In the genomic region with DNA sequence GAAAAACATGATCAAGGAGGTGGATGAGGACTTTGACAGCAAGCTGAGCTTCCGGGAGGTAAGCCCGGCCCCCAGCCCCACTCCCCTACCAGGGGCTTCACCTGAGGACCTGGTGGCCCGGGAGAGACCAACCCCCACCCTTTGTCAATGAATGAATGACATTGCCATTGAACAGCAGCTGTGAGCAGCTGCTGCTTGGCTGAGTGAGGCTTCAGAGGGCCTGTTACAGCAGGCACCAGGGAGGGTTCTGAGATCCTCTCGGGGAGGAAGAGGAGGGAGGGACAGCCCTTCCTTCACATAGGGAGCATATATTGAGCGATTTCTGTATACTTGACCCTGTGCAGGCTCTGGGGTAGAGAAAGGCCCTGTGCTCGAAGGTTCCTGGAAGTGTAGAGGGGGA, we compare ENCODE assay signal across 17 cellular contexts. TPM values are rescaled to one million over a fixed set of nuclear protein-coding genes. Genes with fewer than 3 reads are reported as not detected.
DNase-seq lines count a peak whose midpoint lies in the region; ATAC-seq and TF ChIP-seq lines count a peak whose summit lies in the region.
"Had no signal": no experiment of that assay in that cellular context is flagged by ENCODE, and none has a peak within 500 bp of the region (broad histone marks: within the 10 kb centered on the region; RNA-seq: fewer than 3 reads in every experiment).

No MANE protein-coding gene starts in this region.

- no peaks in the 10 kb centered on the region for H3K79me1 ChIP-seq in neuronal stem cell (ENCODE audit: low read depth, low read length)

- WGBS in neuronal stem cell (ENCODE audit: extremely low coverage in 2 of 2, insufficient read length in 2 of 2, insufficient replicate concordance in 1 of 2), 2 donors: no CpG with 5 or more reads among the region's 6 CpGs

- H3K4me3 ChIP-seq in CD8-positive, alpha-beta memory T cell (ENCODE audit: low read length): no peak overlapping the region
- H3K4me3 ChIP-seq in colonic mucosa (no peak overlapping the region), neuronal stem cell (ENCODE audit: low read length in 2 of 2) (no peak overlapping the region)
- H3K4me3 ChIP-seq: dorsolateral prefrontal cortex had no signal

- H3K27ac ChIP-seq in CD8-positive, alpha-beta memory T cell (ENCODE audit: low read depth, low read length): no peak overlapping the region
- peak overlapping the region; percentile 88 for H3K27ac ChIP-seq in colonic mucosa
- no peak overlapping the region for H3K27ac ChIP-seq in neuronal stem cell (replicated peaks; ENCODE audit: low read length)
- H3K27ac ChIP-seq: C4-2B had no signal

- no peak for TF ChIP-seq CTCF in colonic mucosa (IDR thresholded peaks at IDR 0.05)

- no peaks in the 10 kb centered on the region for H3K9me3 ChIP-seq in CD8-positive, alpha-beta memory T cell (ENCODE audit: low read length)
- H3K9me3 ChIP-seq in colonic mucosa: no peaks in the 10 kb centered on the region
- peaks cover 0 to 1% of the 10 kb centered on the region in 2 donors for H3K9me3 ChIP-seq in neuronal stem cell (replicated peaks in 1 of 2; ENCODE audit: control insufficient read depth in 2 of 2, insufficient read depth in 1 of 2, low read depth in 1 of 2, low read length in 2 of 2)

- H2BK120ac ChIP-seq in neuronal stem cell (ENCODE audit: low read depth, low read length): no peak overlapping the region

- H3K23ac ChIP-seq in neuronal stem cell (ENCODE audit: low read depth, low read length, poor library complexity): no peak overlapping the region

- H2BK5ac ChIP-seq in neuronal stem cell (ENCODE audit: low read length): no peak overlapping the region

- H3K36me3 ChIP-seq in CD8-positive, alpha-beta memory T cell (ENCODE audit: insufficient read depth, low read length): peaks cover 15% of the 10 kb centered on the region
- H3K36me3 ChIP-seq in colonic mucosa (peaks cover 7% of the 10 kb centered on the region), neuronal stem cell (replicated peaks in 1 of 2; ENCODE audit: control insufficient read depth in 2 of 2, insufficient read depth in 2 of 2, low read length in 2 of 2) (no peaks in the 10 kb centered on the region)

- H3K4me1 Mint-ChIP-seq in CD8-positive, alpha-beta memory T cell: peaks cover 13 to 15% (median 14%) of the 10 kb centered on the region in 3 donors

- CTCF ChIA-PET in CD8-positive, alpha-beta memory T cell (lab: Charles Lee): interaction anchor here (9.6 kb wide), 1 partner anchor 102 kb away, joined by 98 read pairs; no protein-coding TSS in a partner anchor

- H3K18ac ChIP-seq in neuronal stem cell (ENCODE audit: low read length): peak overlapping the region; percentile 20

- no peak overlapping the region for H4K91ac ChIP-seq in neuronal stem cell (ENCODE audit: low read depth, low read length, poor library complexity)

- H4K8ac ChIP-seq in neuronal stem cell (ENCODE audit: low read depth, low read length): no peak overlapping the region

- DNase-seq in CD8-positive, alpha-beta memory T cell: no peak
- DNase-seq in LHCN-M2 (ENCODE audit: low read depth) (peak; percentile 46), colonic mucosa (no peak), neuronal stem cell (ENCODE audit: low spot score) (no peak), SHP77 treated with DMSO at 0.1 percent for 48 hours (lab: John Stamatoyannopoulos, UW) (no peak)
- DNase-seq in stimulated activated CD4-positive, alpha-beta T cell treated with anti-CD3 and anti-CD28 coated beads, Interleukin-12 subunit alpha, Interleukin-12 subunit beta, amount 100 ng/mL, for 4 hours: no peak
- DNase-seq: aorta; dorsolateral prefrontal cortex; GOT3; NCI-H187 treated with DMSO at 0.1 percent for 48 hours; NCI-H526; RPMI8226; stimulated activated CD4-positive, alpha-beta T cell treated with anti-CD3 and anti-CD28 coated beads, Interleukin-4, amount 100 ng/mL, for 24 hours; stimulated activated naive CD4-positive, alpha-beta T cell treated with Interleukin-2 at 50 U/mL for 16 hours had no signal

- no peak overlapping the region for H3K4me2 ChIP-seq in neuronal stem cell (ENCODE audit: insufficient read depth, low read length, poor library complexity, severe bottlenecking)

- peak overlapping the region; percentile 6 to 91 (median 82) for H3K27ac Mint-ChIP-seq in CD8-positive, alpha-beta memory T cell

- H3K4ac ChIP-seq in neuronal stem cell (ENCODE audit: low read length): no peak overlapping the region

- H2BK15ac ChIP-seq in neuronal stem cell (ENCODE audit: low read length): no peak overlapping the region

- H3K14ac ChIP-seq in neuronal stem cell (ENCODE audit: low read length): peak overlapping the region; percentile 56

- intact Hi-C loops in colonic mucosa (cut with DNase I): no loop called here

- no peak overlapping the region for H2BK12ac ChIP-seq in neuronal stem cell (ENCODE audit: low read length)

- POLR2A ChIA-PET in CD8-positive, alpha-beta memory T cell (lab: Charles Lee): no interaction called here

- no peak overlapping the region for H2AFZ ChIP-seq in neuronal stem cell (ENCODE audit: low read length)

- no peaks in the 10 kb centered on the region for H3K9me3 Mint-ChIP-seq in CD8-positive, alpha-beta memory T cell

- H3K4me1 ChIP-seq in CD8-positive, alpha-beta memory T cell (ENCODE audit: insufficient read depth, low read length): no peaks in the 10 kb centered on the region
- peaks cover 35% of the 10 kb centered on the region for H3K4me1 ChIP-seq in colonic mucosa
- peaks cover 3 to 6% of the 10 kb centered on the region in 2 donors for H3K4me1 ChIP-seq in neuronal stem cell (ENCODE audit: control insufficient read depth in 2 of 2, insufficient read depth in 1 of 2, low read depth in 1 of 2, low read length in 2 of 2)

- H3K4me3 Mint-ChIP-seq in CD8-positive, alpha-beta memory T cell: peak overlapping the region in 2 of 7 donors; percentile 20 to 75

- no peak overlapping the region for H2AK5ac ChIP-seq in neuronal stem cell (ENCODE audit: low read depth, low read length)

- peak overlapping the region; percentile 45 to 79 for H3K9ac ChIP-seq in colonic mucosa (ENCODE audit: low read depth in 2 of 2, low read length in 2 of 2)
- H3K9ac ChIP-seq in neuronal stem cell (ENCODE audit: low read depth, low read length, poor library complexity): no peak overlapping the region

- ATAC-seq in HG02610 (IDR thresholded peaks at IDR 0.05; ENCODE audit: unreplicated experiment): no peak

- peaks cover under 1 to 62% (median 8%) of the 10 kb centered on the region in 3 donors for H3K36me3 Mint-ChIP-seq in CD8-positive, alpha-beta memory T cell

- H3K27me3 ChIP-seq in CD8-positive, alpha-beta memory T cell (ENCODE audit: insufficient read depth, low read length, poor library complexity, severe bottlenecking): no peaks in the 10 kb centered on the region
- H3K27me3 ChIP-seq in colonic mucosa (no peaks in the 10 kb centered on the region), neuronal stem cell (ENCODE audit: control insufficient read depth in 3 of 3, insufficient read depth in 3 of 3, low read depth in 1 of 3, low read length in 3 of 3) (no peaks in the 10 kb centered on the region)
- H3K27me3 ChIP-seq: dorsolateral prefrontal cortex had no signal

- H3K27me3 Mint-ChIP-seq in CD8-positive, alpha-beta memory T cell: no peaks in the 10 kb centered on the region

RNA-seq across cellular contexts. Expression of gene CTRC, which starts 12.3 kb away (rescaled TPM):
- total RNA-seq in CD8-positive, alpha-beta memory T cell: not detected
- not detected for polyA plus RNA-seq in CD8-positive, alpha-beta memory T cell
- total RNA-seq in LHCN-M2 (2014; rRNA removed): not detected in 2 replicates
- not detected for polyA plus RNA-seq in LHCN-M2 (2012)
- 1 to 10 TPM in 1 of 2 donors, not detected in 1; 6.0 TPM for total RNA-seq in colonic mucosa
- polyA plus RNA-seq in neuronal stem cell (2013, experiment 1 of 2): 0.21 TPM
- polyA plus RNA-seq in neuronal stem cell (2013, experiment 2 of 2): not detected
- total RNA-seq: renal cortical epithelial cell had no signal

RNA-seq across cellular contexts. Expression of gene EFHD2, which starts 16.3 kb away (rescaled TPM):
- 10 to 100 TPM; 64.7 to 67.9 TPM for total RNA-seq in CD8-positive, alpha-beta memory T cell
- polyA plus RNA-seq in CD8-positive, alpha-beta memory T cell: 154 TPM
- 75.9 and 76.5 TPM in 2 replicates for total RNA-seq in LHCN-M2 (2014; rRNA removed)
- 34.8 TPM for polyA plus RNA-seq in LHCN-M2 (2012)
- total RNA-seq in colonic mucosa: 100 to 1,000 TPM; 160 to 191 TPM
- polyA plus RNA-seq in neuronal stem cell (2013, experiment 1 of 2): 12.5 TPM
- 12.8 TPM for polyA plus RNA-seq in neuronal stem cell (2013, experiment 2 of 2)

RNA-seq across cellular contexts. Expression of gene CELA2A, which starts 30.6 kb away (rescaled TPM):
- not detected for total RNA-seq in CD8-positive, alpha-beta memory T cell
- polyA plus RNA-seq in CD8-positive, alpha-beta memory T cell: not detected
- total RNA-seq in LHCN-M2 (2014; rRNA removed) (not detected in 2 replicates), colonic mucosa (1 to 10 TPM in 1 of 2 donors, not detected in 1; 3.6 TPM)
- polyA plus RNA-seq in LHCN-M2 (2012): not detected
- polyA plus RNA-seq in neuronal stem cell (2013, experiment 1 of 2): not detected
- not detected for polyA plus RNA-seq in neuronal stem cell (2013, experiment 2 of 2)
- total RNA-seq: dorsolateral prefrontal cortex, renal cortical epithelial cell had no signal

RNA-seq across cellular contexts. Expression of gene CELA2B, which starts 49.9 kb away (rescaled TPM):
- total RNA-seq in CD8-positive, alpha-beta memory T cell: not detected
- polyA plus RNA-seq in CD8-positive, alpha-beta memory T cell: not detected
- not detected in 2 replicates for total RNA-seq in LHCN-M2 (2014; rRNA removed)
- not detected for polyA plus RNA-seq in LHCN-M2 (2012)
- total RNA-seq in colonic mucosa: 1 to 10 TPM in 1 of 2 donors, not detected in 1; 1.1 TPM
- not detected for polyA plus RNA-seq in neuronal stem cell (2013, experiment 1 of 2)
- polyA plus RNA-seq in neuronal stem cell (2013, experiment 2 of 2): not detected
- total RNA-seq: dorsolateral prefrontal cortex, renal cortical epithelial cell had no signal
